Comparison of ENCODE assay signal across 19 cellular contexts in genomic region chr1:175207971-175208370, GRCh38. TPM values are rescaled to one million over a fixed set of nuclear protein-coding genes. Genes with fewer than 3 reads are reported as not detected.
A peak's percentile ranks its signal among the peaks of the same experiment; 100 is the strongest.
DNase-seq lines count a peak whose midpoint lies in the region; FAIRE-seq and TF ChIP-seq lines count a peak whose summit lies in the region.
"Had no signal": no experiment of that assay in that cellular context is flagged by ENCODE, and none has a peak within 500 bp of the region (broad histone marks: within the 10 kb centered on the region; RNA-seq: fewer than 3 reads in every experiment).

No MANE protein-coding gene starts in this region.

- H3K4me2 ChIP-seq in DOHH2 (ENCODE audit: low read length), result no peak overlapping the region
- no peak overlapping the region for H3K4me2 ChIP-seq in H1 (ENCODE audit: insufficient read depth in 1 of 2, low read depth in 2 of 2, low read length in 2 of 2)

- no peaks in the 10 kb centered on the region for H3K27me3 Mint-ChIP-seq in activated CD4-positive, alpha-beta T cell treated with anti-CD3 and anti-CD28 coated beads, Interleukin-2, amount 10 ng/mL, durations not matched to agents 7 days and 5 days

- H4K20me1 ChIP-seq in DOHH2 (ENCODE audit: control insufficient read depth, insufficient read depth, low read depth, low read length) (no peaks in the 10 kb centered on the region), H1 (replicated peaks in 1 of 2; ENCODE audit: control insufficient read depth in 1 of 2, insufficient read depth in 2 of 2, low read length in 2 of 2) (no peaks in the 10 kb centered on the region)

- no peak overlapping the region for H2BK12ac ChIP-seq in H1 (ENCODE audit: low read depth, low read length)

- H4K8ac ChIP-seq in H1 (ENCODE audit: extremely low read depth, insufficient read depth, low read length), result no peak overlapping the region

- H3K9ac ChIP-seq in H1 (replicated peaks in 1 of 4; ENCODE audit: extremely low read depth in 1 of 4, low read depth in 3 of 4, low read length in 3 of 4), result no peak overlapping the region

- peaks cover 4% of the 10 kb centered on the region for H3K9me3 Mint-ChIP-seq in activated CD4-positive, alpha-beta T cell treated with anti-CD3 and anti-CD28 coated beads, Interleukin-2, amount 10 ng/mL, durations not matched to agents 7 days and 5 days
- H3K9me3 Mint-ChIP-seq: T-helper 2 cell treated with Interferon-gamma antibody and Interleukin-4, amounts not matched to agents 5 μg/mL and 100 μg/mL, for 36 hours had no signal

- POLR2A ChIA-PET in H1 (lab: Charles Lee; ENCODE audit: partially characterized antibody), result no interaction called here
- POLR2A ChIA-PET in activated CD4-positive, alpha-beta T cell treated with anti-CD3 and anti-CD28 coated beads, Interleukin-2, amount 10 ng/mL, durations not matched to agents 7 days and 5 days (lab: Charles Lee), result no interaction called here

- H3K27me3 ChIP-seq in DOHH2 (ENCODE audit: control insufficient read depth, low read length), result no peaks in the 10 kb centered on the region
- H3K27me3 ChIP-seq in H1 (replicated peaks in 1 of 4; ENCODE audit: control insufficient read depth in 3 of 4, extremely low read depth in 1 of 4, insufficient read depth in 3 of 4, low read length in 3 of 4), result no peaks in the 10 kb centered on the region
- H3K27me3 ChIP-seq: gastroesophageal sphincter, pancreas had no signal

- WGBS in H1 (ENCODE audit: extremely low coverage in 1 of 2, insufficient coverage in 1 of 2, insufficient read length in 1 of 2, insufficient replicate concordance in 2 of 2, low coverage in 1 of 2, low lambda C conversion rate in 2 of 2, missing lambda C conversion rate in 1 of 2), 2 experiments, result 81% methylated on average over 2 of the region's 2 CpGs; no CpG with 5 or more reads in 1 of the 2 experiments

- no peak overlapping the region for H2BK120ac ChIP-seq in H1 (replicated peaks; ENCODE audit: low read depth, low read length)

- H3K4me3 ChIP-seq in DOHH2 (ENCODE audit: low read length) (no peak overlapping the region), H1 (ENCODE audit: extremely low read depth in 1 of 4, insufficient read depth in 2 of 4, low read depth in 3 of 4, low read length in 4 of 4) (no peak overlapping the region)
- H3K4me3 ChIP-seq: coronary artery, gastroesophageal sphincter, pancreas had no signal

- H3K14ac ChIP-seq in H1 (ENCODE audit: insufficient read length), result no peak overlapping the region

- H2AFZ ChIP-seq in H1 (ENCODE audit: low read length), result peak overlapping the region; percentile 7; the same call in 1 of the 2 replicates

- FAIRE-seq in H1 (lab: Jason Lieb, UNC), result no peak
- FAIRE-seq: pancreas had no signal

- H3K27ac Mint-ChIP-seq in activated CD4-positive, alpha-beta T cell treated with anti-CD3 and anti-CD28 coated beads, Interleukin-2, amount 10 ng/mL, durations not matched to agents 7 days and 5 days, result no peak overlapping the region

- peak overlapping the region; percentile 95 for H3K27ac ChIP-seq in DOHH2 (ENCODE audit: low read depth, low read length)
- H3K27ac ChIP-seq in H1 (ENCODE audit: low read depth, low read length), result no peak overlapping the region
- H3K27ac ChIP-seq: coronary artery, epithelial cell of prostate, gastroesophageal sphincter, pancreas had no signal

- H3K4me3 Mint-ChIP-seq in activated CD4-positive, alpha-beta T cell treated with anti-CD3 and anti-CD28 coated beads, Interleukin-2, amount 10 ng/mL, durations not matched to agents 7 days and 5 days, result no peak overlapping the region

- no peak overlapping the region for H3K56ac ChIP-seq in H1 (replicated peaks; ENCODE audit: insufficient read length, low read depth, low read length)

- H4K91ac ChIP-seq in H1 (replicated peaks; ENCODE audit: insufficient read length, low read length), result no peak overlapping the region

- H3K4ac ChIP-seq in H1 (replicated peaks; ENCODE audit: insufficient read length, low read depth, low read length), result no peak overlapping the region

- peaks cover 8% of the 10 kb centered on the region; the same call in 1 of the 2 replicates for H3K36me3 ChIP-seq in DOHH2 (ENCODE audit: control insufficient read depth, low read length)
- H3K36me3 ChIP-seq in H1 (ENCODE audit: control insufficient read depth in 2 of 4, insufficient read depth in 4 of 4, low read length in 3 of 4), result no peaks in the 10 kb centered on the region
- H3K36me3 ChIP-seq: gastroesophageal sphincter, pancreas had no signal

- H3K79me2 ChIP-seq in DOHH2 (ENCODE audit: control insufficient read depth, low read length) (no peaks in the 10 kb centered on the region), H1 (ENCODE audit: control insufficient read depth in 1 of 2, insufficient read depth in 2 of 2, low read length in 2 of 2) (no peaks in the 10 kb centered on the region)

- H3K79me1 ChIP-seq in H1 (ENCODE audit: low read depth, low read length), result no peaks in the 10 kb centered on the region

- H3F3A ChIP-seq in DOHH2 (ENCODE audit: control insufficient read depth, insufficient read depth), result peaks cover 7% of the 10 kb centered on the region

- peak; percentile 96 for DNase-seq in NCI-H1417 treated with DMSO at 0.1 percent for 48 hours (lab: John Stamatoyannopoulos, UW)
- DNase-seq in NCI-H524 treated with DMSO at 0.1 percent for 48 hours (lab: John Stamatoyannopoulos, UW), result peak; percentile 94
- DNase-seq in H1 (ENCODE audit: low read depth in 1 of 2, low spot score in 2 of 2), result no peak
- no peak for DNase-seq in activated CD4-positive, alpha-beta T cell treated with anti-CD3 and anti-CD28 coated beads, Interleukin-2, amount 10 ng/mL, durations not matched to agents 7 days and 5 days
- DNase-seq in cardiac septum (ENCODE audit: low spot score), result no peak
- DNase-seq in DMS79 treated with DMSO at 0.1 percent for 48 hours (lab: John Stamatoyannopoulos, UW), result no peak
- no peak for DNase-seq in amygdala (lab: John Stamatoyannopoulos, UW)
- DNase-seq: activated CD4-positive, alpha-beta T cell treated with anti-CD3 and anti-CD28 coated beads for 1 hour; activated CD8-positive, alpha-beta memory T cell treated with anti-CD3 and anti-CD28 coated beads, Interleukin-2, amount 50 U/mL, for 4 hours; activated naive CD4-positive, alpha-beta T cell; DMS79; pancreas; SIG-M5; stimulated activated CD4-positive, alpha-beta T cell treated with anti-CD3 and anti-CD28 coated beads, Interleukin-4, amount 100 ng/mL, for 1 hour had no signal

- no peak for TF ChIP-seq CTCF in DOHH2 (IDR thresholded peaks at IDR 0.05; ENCODE audit: low read depth, low read length, poor library complexity, severe bottlenecking)
- no peak for TF ChIP-seq CTCF in H1 (IDR thresholded peaks at IDR 0.05; ENCODE audit: control extremely low read depth in 1 of 3, insufficient read depth in 1 of 3, low read depth in 1 of 3, low read length in 3 of 3)

- H2BK20ac ChIP-seq in H1 (ENCODE audit: low read length), result no peak overlapping the region

- H2BK15ac ChIP-seq in H1 (ENCODE audit: low read length), result no peak overlapping the region

- H4K5ac ChIP-seq in H1 (ENCODE audit: insufficient read length, low read depth, low read length), result no peak overlapping the region

- peaks cover 5% of the 10 kb centered on the region for H3K36me3 Mint-ChIP-seq in activated CD4-positive, alpha-beta T cell treated with anti-CD3 and anti-CD28 coated beads, Interleukin-2, amount 10 ng/mL, durations not matched to agents 7 days and 5 days (ENCODE audit: low read depth)

- CTCF ChIA-PET in H1 (lab: Charles Lee; ENCODE audit: partially characterized antibody), result interaction anchor here (0.9 to 2.8 kb wide), 3 partner anchors 9 to 110 kb away, joined by 3 to 10 read pairs (median 3); no protein-coding TSS in a partner anchor
- CTCF ChIA-PET in activated CD4-positive, alpha-beta T cell treated with anti-CD3 and anti-CD28 coated beads, Interleukin-2, amount 10 ng/mL, durations not matched to agents 7 days and 5 days (lab: Charles Lee), result interaction anchor here (1.1 to 1.2 kb wide), 2 partner anchors 13 to 110 kb away, joined by 3 read pairs; no protein-coding TSS in a partner anchor

- H2BK5ac ChIP-seq in H1 (ENCODE audit: low read depth, low read length), result no peak overlapping the region

- H3K9me3 ChIP-seq in DOHH2 (ENCODE audit: control insufficient read depth, insufficient read depth, low read length) (no peaks in the 10 kb centered on the region), H1 (ENCODE audit: insufficient read depth in 2 of 2, low read depth in 1 of 2, low read length in 1 of 2) (no peaks in the 10 kb centered on the region)
- H3K9me3 ChIP-seq: gastroesophageal sphincter, pancreas had no signal

- TF ChIP-seq POLR2A in H1 (IDR thresholded peaks at IDR 0.05; ENCODE audit: control extremely low read depth in 1 of 2, low read depth in 2 of 2, low read length in 2 of 2), result no peak

- no peak for TF ChIP-seq EP300 in H1 (IDR thresholded peaks at IDR 0.05; ENCODE audit: borderline replicate concordance in 1 of 2, low read depth in 2 of 2, low read length in 2 of 2)

- no peak overlapping the region for H2AK5ac ChIP-seq in H1 (ENCODE audit: low read depth, low read length)

- no peak overlapping the region for H3K23ac ChIP-seq in H1 (ENCODE audit: insufficient read length)

- TF ChIP-seq RAD21 in H1 (IDR thresholded peaks at IDR 0.05 in 1 of 2, conservative IDR thresholded peaks at IDR 0.05 in 1 of 2; ENCODE audit: low read depth in 2 of 2, low read length in 2 of 2), result no peak

- no peak overlapping the region for H3K18ac ChIP-seq in H1 (ENCODE audit: extremely low read depth, low read length)

- peaks cover 62% of the 10 kb centered on the region for H3K4me1 Mint-ChIP-seq in activated CD4-positive, alpha-beta T cell treated with anti-CD3 and anti-CD28 coated beads, Interleukin-2, amount 10 ng/mL, durations not matched to agents 7 days and 5 days

- H3K4me1 ChIP-seq in DOHH2 (ENCODE audit: control insufficient read depth, low read length), result peaks cover 81% of the 10 kb centered on the region
- H3K4me1 ChIP-seq in H1 (replicated peaks in 1 of 4; ENCODE audit: control insufficient read depth in 3 of 4, insufficient read depth in 4 of 4, low read length in 3 of 4), result no peaks in the 10 kb centered on the region; a peak in 1 of 7 replicates
- H3K4me1 ChIP-seq: gastroesophageal sphincter, pancreas had no signal

- H3K9me2 ChIP-seq in DOHH2 (replicated peaks; ENCODE audit: control insufficient read depth, low read length), result no peaks in the 10 kb centered on the region

- intact Hi-C loops in cardiac septum (cut with DNase I), result no loop called here

- H3K23me2 ChIP-seq in H1 (ENCODE audit: low read depth, low read length), result no peaks in the 10 kb centered on the region

RNA-seq across cellular contexts. Expression of gene KIAA0040, which starts 15.4 kb away (rescaled TPM):
- total RNA-seq in H1 (2021; fragmentation: NEBNext Ultra II Directional; extraction: Animal tissue kit (Norgen Biotek cat#: 25700)), result 11.7 and 14.1 TPM in 2 replicates
- 8.0 and 11.0 TPM in 2 replicates for polyA plus RNA-seq in H1 (2011; rRNA removed)
- polyA plus RNA-seq in H1 (2011; cell fraction: cytosol; rRNA removed), result 9.5 TPM
- polyA plus RNA-seq in H1 (2011; cell fraction: nucleus; rRNA removed), result 6.6 TPM
- polyA plus RNA-seq in H1 (2012, experiment 1 of 2), result 6.9 to 7.8 TPM (median 7.5 TPM) in 4 replicates
- 3.7 TPM for polyA plus RNA-seq in H1 (2012, experiment 2 of 2)
- 8.0 TPM for polyA plus RNA-seq in H1 (2013, experiment 1 of 2)
- polyA plus RNA-seq in H1 (2013, experiment 2 of 2), result 9.4 TPM
- 18.7 and 28.4 TPM in 2 replicates for polyA minus RNA-seq in H1 (2011; rRNA and poly(A)+ RNA removed)
- 5.4 TPM for polyA minus RNA-seq in H1 (2011; cell fraction: cytosol; rRNA and poly(A)+ RNA removed)
- 11.1 TPM for polyA minus RNA-seq in H1 (2011; cell fraction: nucleus; rRNA and poly(A)+ RNA removed)
- total RNA-seq in activated CD4-positive, alpha-beta T cell treated with anti-CD3 and anti-CD28 coated beads, Interleukin-2, amount 10 ng/mL, durations not matched to agents 7 days and 5 days, result 10 to 100 TPM; 64.1 to 67.1 TPM
- total RNA-seq in cardiac septum, result 9.7 TPM

Comparison
In these comparisons a context has a peak if more than half of its experiments do, and no peak if none do; other contexts are left out.
1. DNase-seq: peak in NCI-H1417 treated with DMSO at 0.1 percent for 48 hours (single experiment) and NCI-H524 treated with DMSO at 0.1 percent for 48 hours (single experiment); none in H1 (0 of 2), activated CD4-positive, alpha-beta T cell treated with anti-CD3 and anti-CD28 coated beads, Interleukin-2, amount 10 ng/mL, durations not matched to agents 7 days and 5 days (single experiment), cardiac septum (single experiment), DMS79 treated with DMSO at 0.1 percent for 48 hours (single experiment) and amygdala (0 of 56).